ENCODE assay signal across 1 cellular context in the genomic region with DNA sequence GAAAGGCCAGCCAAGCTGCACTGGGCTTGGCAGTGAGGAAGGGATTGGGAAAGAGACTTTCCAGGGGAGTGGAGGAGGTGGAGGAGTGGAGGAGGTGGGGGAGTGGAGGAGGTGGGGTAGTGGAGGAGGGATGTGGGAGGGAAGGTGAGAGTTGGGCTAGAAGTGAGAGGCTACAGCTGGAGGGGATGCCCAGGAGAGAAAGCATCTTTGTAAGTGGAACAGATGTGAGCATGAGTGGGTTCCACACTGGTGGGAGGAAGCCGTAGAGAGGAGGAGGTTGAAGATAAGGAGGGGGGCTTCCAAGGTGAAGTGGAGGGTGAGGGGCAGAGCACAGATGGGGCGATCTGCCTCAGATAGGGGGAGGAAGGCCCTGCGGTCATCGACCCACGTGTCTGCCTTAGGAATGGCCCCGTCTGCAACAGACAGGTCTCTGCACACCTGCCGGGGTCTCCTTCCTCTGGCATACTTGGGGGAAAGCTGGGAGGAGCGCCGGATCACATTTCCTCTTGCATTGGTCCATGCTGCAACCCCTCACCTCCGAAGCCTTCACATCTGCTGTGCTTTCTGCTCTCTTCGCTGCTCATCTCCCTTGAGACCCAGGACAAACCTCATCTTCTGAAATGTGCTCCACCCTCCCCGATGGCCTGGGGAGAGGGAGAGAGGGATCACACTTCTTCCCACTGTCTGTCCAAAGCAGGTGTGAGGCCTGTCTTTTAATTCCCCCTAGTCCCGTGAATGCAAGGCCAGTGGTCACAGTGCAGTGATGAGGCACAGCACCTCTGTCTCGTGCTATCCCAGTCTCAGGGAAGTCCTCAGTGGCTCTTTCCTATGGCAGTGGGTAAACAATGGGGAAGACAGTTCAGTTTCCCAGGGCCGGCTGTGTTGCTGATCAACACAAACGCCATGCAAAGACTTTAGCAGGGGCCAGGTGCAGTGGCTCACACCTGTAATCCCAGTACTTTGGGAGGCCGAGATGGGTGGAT.
TF ChIP-seq lines count a peak whose summit lies in the region.

No MANE protein-coding gene starts in this region.

TF ChIP-seq in K562, 482 proteins besides CTCF, POLR2A, EP300 and RAD21 (continued from another document):
- TF ChIP-seq, protein P1, sequence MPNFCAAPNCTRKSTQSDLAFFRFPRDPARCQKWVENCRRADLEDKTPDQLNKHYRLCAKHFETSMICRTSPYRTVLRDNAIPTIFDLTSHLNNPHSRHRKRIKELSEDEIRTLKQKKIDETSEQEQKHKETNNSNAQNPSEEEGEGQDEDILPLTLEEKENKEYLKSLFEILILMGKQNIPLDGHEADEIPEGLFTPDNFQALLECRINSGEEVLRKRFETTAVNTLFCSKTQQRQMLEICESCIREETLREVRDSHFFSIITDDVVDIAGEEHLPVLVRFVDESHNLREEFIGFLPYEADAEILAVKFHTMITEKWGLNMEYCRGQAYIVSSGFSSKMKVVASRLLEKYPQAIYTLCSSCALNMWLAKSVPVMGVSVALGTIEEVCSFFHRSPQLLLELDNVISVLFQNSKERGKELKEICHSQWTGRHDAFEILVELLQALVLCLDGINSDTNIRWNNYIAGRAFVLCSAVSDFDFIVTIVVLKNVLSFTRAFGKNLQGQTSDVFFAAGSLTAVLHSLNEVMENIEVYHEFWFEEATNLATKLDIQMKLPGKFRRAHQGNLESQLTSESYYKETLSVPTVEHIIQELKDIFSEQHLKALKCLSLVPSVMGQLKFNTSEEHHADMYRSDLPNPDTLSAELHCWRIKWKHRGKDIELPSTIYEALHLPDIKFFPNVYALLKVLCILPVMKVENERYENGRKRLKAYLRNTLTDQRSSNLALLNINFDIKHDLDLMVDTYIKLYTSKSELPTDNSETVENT (CRISPR knock-in tag; IDR thresholded peaks at IDR 0.05): no peak
- TF ChIP-seq ZEB2 (IDR thresholded peaks at IDR 0.05): peak; percentile 74
- no peak for TF ChIP-seq LARP7 (IDR thresholded peaks at IDR 0.05)
- no peak for TF ChIP-seq SMC3 (conservative IDR thresholded peaks at IDR 0.05; ENCODE audit: insufficient read depth, low read depth, low read length)
- TF ChIP-seq ZZZ3 (IDR thresholded peaks at IDR 0.05): no peak
- TF ChIP-seq DIDO1 (tag; IDR thresholded peaks at IDR 0.05; ENCODE audit: low read depth): no peak
- TF ChIP-seq POLR2B (IDR thresholded peaks at IDR 0.05; ENCODE audit: low read depth, partially characterized antibody): no peak
- TF ChIP-seq NCOA2 (IDR thresholded peaks at IDR 0.05; ENCODE audit: partially characterized antibody in 2 of 2): no peak
- peak; percentile 51 for TF ChIP-seq TEAD4 (IDR thresholded peaks at IDR 0.05; ENCODE audit: low read length)
- no peak for TF ChIP-seq TEAD4 (CRISPR knock-in tag; IDR thresholded peaks at IDR 0.05; ENCODE audit: borderline replicate concordance)
- TF ChIP-seq CHD4 (IDR thresholded peaks at IDR 0.05; ENCODE audit: insufficient read depth, insufficient replicate concordance, low read depth, low read length, poor library complexity, severe bottlenecking): no peak
- 0 out of 2 replicates have a peak, but pooled peaks have one; percentile 10 for TF ChIP-seq SMARCA4 (IDR thresholded peaks at IDR 0.05)
- no peak for TF ChIP-seq SNRNP70 (optimal IDR thresholded peaks at IDR 0.05; ENCODE audit: low read depth, low read length)
- peak; percentile 24; the same call in 1 of the 2 replicates for TF ChIP-seq DPF2 (IDR thresholded peaks at IDR 0.05)
- TF ChIP-seq NONO (IDR thresholded peaks at IDR 0.05; ENCODE audit: low read depth in 2 of 2, low read length in 1 of 2): no peak
- TF ChIP-seq, protein P2, sequence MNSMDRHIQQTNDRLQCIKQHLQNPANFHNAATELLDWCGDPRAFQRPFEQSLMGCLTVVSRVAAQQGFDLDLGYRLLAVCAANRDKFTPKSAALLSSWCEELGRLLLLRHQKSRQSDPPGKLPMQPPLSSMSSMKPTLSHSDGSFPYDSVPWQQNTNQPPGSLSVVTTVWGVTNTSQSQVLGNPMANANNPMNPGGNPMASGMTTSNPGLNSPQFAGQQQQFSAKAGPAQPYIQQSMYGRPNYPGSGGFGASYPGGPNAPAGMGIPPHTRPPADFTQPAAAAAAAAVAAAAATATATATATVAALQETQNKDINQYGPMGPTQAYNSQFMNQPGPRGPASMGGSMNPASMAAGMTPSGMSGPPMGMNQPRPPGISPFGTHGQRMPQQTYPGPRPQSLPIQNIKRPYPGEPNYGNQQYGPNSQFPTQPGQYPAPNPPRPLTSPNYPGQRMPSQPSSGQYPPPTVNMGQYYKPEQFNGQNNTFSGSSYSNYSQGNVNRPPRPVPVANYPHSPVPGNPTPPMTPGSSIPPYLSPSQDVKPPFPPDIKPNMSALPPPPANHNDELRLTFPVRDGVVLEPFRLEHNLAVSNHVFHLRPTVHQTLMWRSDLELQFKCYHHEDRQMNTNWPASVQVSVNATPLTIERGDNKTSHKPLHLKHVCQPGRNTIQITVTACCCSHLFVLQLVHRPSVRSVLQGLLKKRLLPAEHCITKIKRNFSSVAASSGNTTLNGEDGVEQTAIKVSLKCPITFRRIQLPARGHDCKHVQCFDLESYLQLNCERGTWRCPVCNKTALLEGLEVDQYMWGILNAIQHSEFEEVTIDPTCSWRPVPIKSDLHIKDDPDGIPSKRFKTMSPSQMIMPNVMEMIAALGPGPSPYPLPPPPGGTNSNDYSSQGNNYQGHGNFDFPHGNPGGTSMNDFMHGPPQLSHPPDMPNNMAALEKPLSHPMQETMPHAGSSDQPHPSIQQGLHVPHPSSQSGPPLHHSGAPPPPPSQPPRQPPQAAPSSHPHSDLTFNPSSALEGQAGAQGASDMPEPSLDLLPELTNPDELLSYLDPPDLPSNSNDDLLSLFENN (IDR thresholded peaks at IDR 0.05; ENCODE audit: low read depth in 2 of 2, low read length in 2 of 2): no peak
- TF ChIP-seq BCL6 (CRISPR knock-in tag; IDR thresholded peaks at IDR 0.05): no peak
- TF ChIP-seq ZNF121 (CRISPR knock-in tag; conservative IDR thresholded peaks at IDR 0.05): no peak
- no peak for TF ChIP-seq ZNF24 (IDR thresholded peaks at IDR 0.05)
- peak; percentile 11 for TF ChIP-seq TBP (optimal IDR thresholded peaks at IDR 0.05; ENCODE audit: low read depth, low read length)
- no peak; the same call in 1 of the 2 replicates for TF ChIP-seq ESRRA (IDR thresholded peaks at IDR 0.05; ENCODE audit: borderline replicate concordance, low read depth)
- TF ChIP-seq IFI16 (CRISPR knock-in tag; IDR thresholded peaks at IDR 0.05): no peak
- TF ChIP-seq EGR1 (conservative IDR thresholded peaks at IDR 0.05): peak; percentile 73
- no peak for TF ChIP-seq HDAC6 (IDR thresholded peaks at IDR 0.05; ENCODE audit: low read depth, low read length)
- TF ChIP-seq, protein P3, sequence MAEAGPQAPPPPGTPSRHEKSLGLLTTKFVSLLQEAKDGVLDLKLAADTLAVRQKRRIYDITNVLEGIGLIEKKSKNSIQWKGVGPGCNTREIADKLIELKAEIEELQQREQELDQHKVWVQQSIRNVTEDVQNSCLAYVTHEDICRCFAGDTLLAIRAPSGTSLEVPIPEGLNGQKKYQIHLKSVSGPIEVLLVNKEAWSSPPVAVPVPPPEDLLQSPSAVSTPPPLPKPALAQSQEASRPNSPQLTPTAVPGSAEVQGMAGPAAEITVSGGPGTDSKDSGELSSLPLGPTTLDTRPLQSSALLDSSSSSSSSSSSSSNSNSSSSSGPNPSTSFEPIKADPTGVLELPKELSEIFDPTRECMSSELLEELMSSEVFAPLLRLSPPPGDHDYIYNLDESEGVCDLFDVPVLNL (CRISPR knock-in tag; IDR thresholded peaks at IDR 0.05; ENCODE audit: low read depth): no peak
- TF ChIP-seq COPS2 (conservative IDR thresholded peaks at IDR 0.05): no peak
- no peak for TF ChIP-seq SAFB (IDR thresholded peaks at IDR 0.05; ENCODE audit: borderline replicate concordance, low read depth, low read length)
- TF ChIP-seq RBM15 (IDR thresholded peaks at IDR 0.05; ENCODE audit: insufficient read depth, low read length): no peak
- TF ChIP-seq, protein P4, sequence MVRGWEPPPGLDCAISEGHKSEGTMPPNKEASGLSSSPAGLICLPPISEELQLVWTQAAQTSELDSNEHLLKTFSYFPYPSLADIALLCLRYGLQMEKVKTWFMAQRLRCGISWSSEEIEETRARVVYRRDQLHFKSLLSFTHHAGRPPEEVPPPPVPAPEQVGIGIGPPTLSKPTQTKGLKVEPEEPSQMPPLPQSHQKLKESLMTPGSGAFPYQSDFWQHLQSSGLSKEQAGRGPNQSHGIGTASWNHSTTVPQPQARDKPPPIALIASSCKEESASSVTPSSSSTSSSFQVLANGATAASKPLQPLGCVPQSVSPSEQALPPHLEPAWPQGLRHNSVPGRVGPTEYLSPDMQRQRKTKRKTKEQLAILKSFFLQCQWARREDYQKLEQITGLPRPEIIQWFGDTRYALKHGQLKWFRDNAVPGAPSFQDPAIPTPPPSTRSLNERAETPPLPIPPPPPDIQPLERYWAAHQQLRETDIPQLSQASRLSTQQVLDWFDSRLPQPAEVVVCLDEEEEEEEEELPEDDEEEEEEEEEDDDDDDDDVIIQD (CRISPR knock-in tag; IDR thresholded peaks at IDR 0.05): no peak
